Comparison of ENCODE assay signal across 1 cellular context in genomic region chr18:31983020-31983419, GRCh38.
TF ChIP-seq lines count a peak whose summit lies in the region.

No MANE protein-coding gene starts in this region.

TF ChIP-seq in GM23338, 12 proteins besides CTCF, POLR2A, EP300 and RAD21 (continued from another document):
- no peak for TF ChIP-seq ZNF462 (CRISPR knock-in tag; IDR thresholded peaks at IDR 0.05)
- TF ChIP-seq REST (IDR thresholded peaks at IDR 0.05; ENCODE audit: unreplicated experiment) = no peak
- TF ChIP-seq NANOG (IDR thresholded peaks at IDR 0.05; ENCODE audit: borderline replicate concordance) = no peak
- no peak for TF ChIP-seq STAT1 (IDR thresholded peaks at IDR 0.05; ENCODE audit: unreplicated experiment)
- no peak for TF ChIP-seq CREB1 (CRISPR knock-in tag; IDR thresholded peaks at IDR 0.05; ENCODE audit: low read depth)
- no peak for TF ChIP-seq EZH2phosphoT487 (IDR thresholded peaks at IDR 0.05; ENCODE audit: unreplicated experiment)
- TF ChIP-seq EZH2 (IDR thresholded peaks at IDR 0.05; ENCODE audit: low read depth, unreplicated experiment) = no peak
- no peak for TF ChIP-seq ZNF114 (CRISPR knock-in tag; IDR thresholded peaks at IDR 0.05)
- no peak for TF ChIP-seq JUNB (IDR thresholded peaks at IDR 0.05; ENCODE audit: unreplicated experiment)
- TF ChIP-seq POLR2AphosphoS5 (IDR thresholded peaks at IDR 0.05; ENCODE audit: low read depth) = no peak
- TF ChIP-seq ETS1 (IDR thresholded peaks at IDR 0.05) = no peak
